Comparison of ENCODE assay signal across 10 cellular contexts in genomic region chr3:155664922-155665695, GRCh38.
DNase-seq lines count a peak whose midpoint lies in the region; ATAC-seq and TF ChIP-seq lines count a peak whose summit lies in the region.
"Had no signal": no experiment of that assay in that cellular context is flagged by ENCODE, and none has a peak within 500 bp of the region (broad histone marks: within the 10 kb centered on the region; RNA-seq: fewer than 3 reads in every experiment).

No MANE protein-coding gene starts in this region.

- no peak overlapping the region for H3K4me3 ChIP-seq in fibroblast of pulmonary artery (replicated peaks; ENCODE audit: low read depth, low read length)

- ATAC-seq in GM19324 (IDR thresholded peaks at IDR 0.05; ENCODE audit: low FRiP score, unreplicated experiment) = no peak
- ATAC-seq: naive thymus-derived CD8-positive, alpha-beta T cell had no signal

- no peak for TF ChIP-seq CTCF in fibroblast of pulmonary artery (IDR thresholded peaks at IDR 0.05; ENCODE audit: low read length, missing control alignments)
- no peak for TF ChIP-seq CTCF in progenitor cell of endocrine pancreas (IDR thresholded peaks at IDR 0.05; ENCODE audit: unreplicated experiment)

- peak overlapping the region; percentile 51 for H3K27ac Mint-ChIP-seq in progenitor cell of endocrine pancreas
- H3K27ac Mint-ChIP-seq: activated naive CD8-positive, alpha-beta T cell; naive thymus-derived CD8-positive, alpha-beta T cell had no signal

- H3K4me3 Mint-ChIP-seq in progenitor cell of endocrine pancreas (ENCODE audit: low read depth) = no peak overlapping the region
- H3K4me3 Mint-ChIP-seq: activated naive CD8-positive, alpha-beta T cell; naive thymus-derived CD8-positive, alpha-beta T cell had no signal

- H3K9me3 Mint-ChIP-seq in progenitor cell of endocrine pancreas (ENCODE audit: low read depth) = no peaks in the 10 kb centered on the region
- H3K9me3 Mint-ChIP-seq: naive thymus-derived CD8-positive, alpha-beta T cell had no signal

- peak; percentile 22 for DNase-seq in GF-D8 (lab: John Stamatoyannopoulos, UW)
- DNase-seq in RKO (ENCODE audit: low spot score) = peak; percentile 33
- peak; percentile 85 for DNase-seq in fibroblast of pulmonary artery (ENCODE audit: low read depth)
- no peak for DNase-seq in progenitor cell of endocrine pancreas (ENCODE audit: low spot score, unreplicated experiment)
- no peak for DNase-seq in DMS114 treated with DMSO at 0.1 percent for 48 hours (lab: John Stamatoyannopoulos, UW; ENCODE audit: unreplicated experiment)
- no peak for DNase-seq in NCI-H2081 treated with DMSO at 0.1 percent for 48 hours (lab: John Stamatoyannopoulos, UW)
- no peak for DNase-seq in NCI-H510A treated with DMSO at 0.1 percent for 48 hours (lab: John Stamatoyannopoulos, UW)
- DNase-seq: naive thymus-derived CD8-positive, alpha-beta T cell had no signal

- no peaks in the 10 kb centered on the region for H3K27me3 Mint-ChIP-seq in progenitor cell of endocrine pancreas
- H3K27me3 Mint-ChIP-seq: activated naive CD8-positive, alpha-beta T cell had no signal

- no peaks in the 10 kb centered on the region for H3K36me3 Mint-ChIP-seq in progenitor cell of endocrine pancreas (ENCODE audit: insufficient read depth)
- H3K36me3 Mint-ChIP-seq: activated naive CD8-positive, alpha-beta T cell; naive thymus-derived CD8-positive, alpha-beta T cell had no signal

- peaks cover 40% of the 10 kb centered on the region for H3K4me1 Mint-ChIP-seq in progenitor cell of endocrine pancreas (ENCODE audit: low read depth)
- H3K4me1 Mint-ChIP-seq: naive thymus-derived CD8-positive, alpha-beta T cell had no signal

Comparison
In these comparisons a context has a peak if more than half of its experiments do, and no peak if none do; other contexts are left out.
1. DNase-seq: peak in GF-D8 (single experiment), RKO (single experiment) and fibroblast of pulmonary artery (single experiment); none in progenitor cell of endocrine pancreas (single experiment), DMS114 treated with DMSO at 0.1 percent for 48 hours (single experiment), NCI-H2081 treated with DMSO at 0.1 percent for 48 hours (single experiment) and NCI-H510A treated with DMSO at 0.1 percent for 48 hours (single experiment).